10 cellular contexts compared by ENCODE assay signal in genomic region chr6:126063512-126064146, GRCh38.
A peak's percentile ranks its signal among the peaks of the same experiment; 100 is the strongest.
DNase-seq lines count a peak whose midpoint lies in the region; ATAC-seq and TF ChIP-seq lines count a peak whose summit lies in the region.
"Had no signal": no experiment of that assay in that cellular context is flagged by ENCODE, and none has a peak within 500 bp of the region (broad histone marks: within the 10 kb centered on the region; RNA-seq: fewer than 3 reads in every experiment).

No MANE protein-coding gene starts in this region.

- TF ChIP-seq CTCF in BE2C (IDR thresholded peaks at IDR 0.05; ENCODE audit: low read depth, low read length) (no peak), tibial artery (IDR thresholded peaks at IDR 0.05) (no peak)

- H3K4me1 ChIP-seq in BE2C (peaks cover 23% of the 10 kb centered on the region), tibial artery (no peaks in the 10 kb centered on the region)

- intact Hi-C loops in tibial artery (cut with DNase I; ENCODE audit: low total_unique reads), result no loop called here

- H3K4me3 ChIP-seq in BE2C (ENCODE audit: low read depth, low read length), result no peak overlapping the region
- H3K4me3 ChIP-seq in tibial artery, result no peak overlapping the region

- H3K9me3 ChIP-seq in BE2C (no peaks in the 10 kb centered on the region), tibial artery (no peaks in the 10 kb centered on the region)

- ATAC-seq in GM21737 (IDR thresholded peaks at IDR 0.05; ENCODE audit: unreplicated experiment), result peak; percentile 74
- peak; percentile 55 for ATAC-seq in HG03571 (IDR thresholded peaks at IDR 0.05; ENCODE audit: unreplicated experiment)

- peak; percentile 66 for DNase-seq in BE2C
- peak; percentile 76 for DNase-seq in fibroblast of gingiva (ENCODE audit: low read depth)
- no peak for DNase-seq in tibial artery
- no peak for DNase-seq in activated CD4-positive, alpha-beta T cell treated with anti-CD3 and anti-CD28 coated beads, Interleukin-2, amount 50 U/mL, for 4 hours
- DNase-seq in COLO829 (ENCODE audit: low spot score), result no peak
- no peak for DNase-seq in SIG-M5 treated with dmso at 0.1 percent for 504 hours (lab: John Stamatoyannopoulos, UW; ENCODE audit: unreplicated experiment)
- DNase-seq: Right ventricle myocardium superior had no signal

- H3K36me3 ChIP-seq in BE2C, result no peaks in the 10 kb centered on the region; the same call in 1 of the 2 replicates
- peaks cover 0 to 4% (median 3%) of the 10 kb centered on the region in 3 donors for H3K36me3 ChIP-seq in tibial artery

- H3K27me3 ChIP-seq in BE2C, result no peaks in the 10 kb centered on the region
- no peaks in the 10 kb centered on the region for H3K27me3 ChIP-seq in tibial artery

- no peak overlapping the region for H3K27ac ChIP-seq in tibial artery
- H3K27ac ChIP-seq: KMS-11 had no signal

Comparison
In these comparisons a context has a peak if more than half of its experiments do, and no peak if none do; other contexts are left out.
1. DNase-seq: peak in BE2C (single experiment) and fibroblast of gingiva (single experiment); none in tibial artery (0 of 2), activated CD4-positive, alpha-beta T cell treated with anti-CD3 and anti-CD28 coated beads, Interleukin-2, amount 50 U/mL, for 4 hours (0 of 2), COLO829 (single experiment) and SIG-M5 treated with dmso at 0.1 percent for 504 hours (single experiment).